In the genomic region with DNA sequence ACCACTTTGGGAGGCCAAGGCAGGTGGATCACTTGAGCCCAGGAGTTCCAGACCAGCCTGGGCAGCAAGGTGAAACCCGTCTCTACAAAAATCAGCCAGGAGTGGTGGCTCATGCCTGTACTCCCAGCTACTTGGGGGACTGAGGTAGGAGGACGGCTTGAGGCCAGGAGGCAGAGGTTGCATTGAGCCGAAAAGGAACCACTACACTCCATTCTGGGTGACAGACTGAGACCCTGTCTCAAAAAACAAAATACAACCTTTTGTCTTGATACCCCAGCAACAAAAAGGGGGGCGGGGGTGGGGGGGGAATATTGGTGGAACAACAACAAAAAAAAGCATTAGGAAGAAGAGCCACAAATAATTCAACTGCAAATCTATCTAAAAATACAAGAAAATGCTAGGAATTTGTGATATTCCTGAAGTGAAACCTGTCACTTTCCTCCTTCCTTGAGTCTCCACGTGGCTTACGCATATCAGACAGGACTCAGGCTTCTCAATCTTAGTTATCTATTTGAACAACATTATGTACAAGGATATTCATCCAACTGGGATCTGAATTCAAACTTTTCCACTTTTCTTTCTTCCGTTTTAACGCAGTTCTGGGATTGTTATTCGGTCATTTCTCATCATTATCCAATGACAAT, we compare ENCODE assay signal across 7 cellular contexts. TPM values are rescaled to one million over a fixed set of nuclear protein-coding genes. Genes with fewer than 3 reads are reported as not detected.
A peak's percentile ranks its signal among the peaks of the same experiment; 100 is the strongest.
DNase-seq lines count a peak whose midpoint lies in the region; ATAC-seq and TF ChIP-seq lines count a peak whose summit lies in the region.
"Had no signal": no experiment of that assay in that cellular context is flagged by ENCODE, and none has a peak within 500 bp of the region (broad histone marks: within the 10 kb centered on the region; RNA-seq: fewer than 3 reads in every experiment).

No MANE protein-coding gene starts in this region.

- H3K9ac ChIP-seq in DND-41 (ENCODE audit: low read depth, low read length) (peak overlapping the region; percentile 87), liver (ENCODE audit: low read depth in 1 of 2, low read length in 2 of 2) (peak overlapping the region; percentile 50 to 96)

- TF ChIP-seq CTCF in DND-41 (IDR thresholded peaks at IDR 0.05; ENCODE audit: borderline replicate concordance, extremely low read depth, low read length, poor library complexity, severe bottlenecking) (no peak), liver (IDR thresholded peaks at IDR 0.05; ENCODE audit: low read depth, low read length, missing input control) (no peak)

- peaks cover 7% of the 10 kb centered on the region; the same call in 1 of the 2 replicates for H3K36me3 ChIP-seq in DND-41 (ENCODE audit: insufficient read depth, low read length)
- peaks cover 0 to 3% (median under 1%) of the 10 kb centered on the region in 4 donors for H3K36me3 ChIP-seq in liver (ENCODE audit: control insufficient read depth in 4 of 4, insufficient read depth in 3 of 4, low read depth in 1 of 4, low read length in 3 of 4)

- no peak for ATAC-seq in DND-41 (ENCODE audit: insufficient read depth, low read depth)
- no peak for ATAC-seq in T-helper 17 cell
- ATAC-seq in GM21723 (IDR thresholded peaks at IDR 0.05; ENCODE audit: unreplicated experiment) = no peak

- H3K79me2 ChIP-seq in DND-41 (ENCODE audit: insufficient read depth, low read length) = peaks cover 57% of the 10 kb centered on the region

- H4K20me1 ChIP-seq in DND-41 (ENCODE audit: insufficient read depth, low read length) = no peaks in the 10 kb centered on the region

- H3K4me2 ChIP-seq in DND-41 (ENCODE audit: insufficient read depth, low read length) = peak overlapping the region; percentile 94

- no peaks in the 10 kb centered on the region for H3K9me3 ChIP-seq in DND-41 (ENCODE audit: insufficient read depth, low read length, severe bottlenecking)
- H3K9me3 ChIP-seq in T-helper 17 cell (ENCODE audit: control insufficient read depth, low read length, poor library complexity, severe bottlenecking) = no peaks in the 10 kb centered on the region
- no peaks in the 10 kb centered on the region for H3K9me3 ChIP-seq in liver (ENCODE audit: control insufficient read depth in 4 of 4, low read length in 3 of 4)

- peaks cover 34% of the 10 kb centered on the region for H3K4me1 Mint-ChIP-seq in T-helper 17 cell

- peak overlapping the region; percentile 96 for H3K4me3 Mint-ChIP-seq in T-helper 17 cell

- no peaks in the 10 kb centered on the region for H3K36me3 Mint-ChIP-seq in T-helper 17 cell (ENCODE audit: low read depth)

- H3K27ac ChIP-seq in DND-41 (ENCODE audit: low read length) = peak overlapping the region; percentile 95
- peak overlapping the region; percentile 98 to 99 for H3K27ac ChIP-seq in liver (ENCODE audit: low read depth in 1 of 2, low read length in 2 of 2)

- WGBS in liver = 32% methylated on average over 9 of the region's 9 CpGs

- no peak for TF ChIP-seq RAD21 in liver (IDR thresholded peaks at IDR 0.05)

- no peaks in the 10 kb centered on the region for H3K27me3 Mint-ChIP-seq in T-helper 17 cell

- H3K27me3 ChIP-seq in DND-41 (ENCODE audit: insufficient read depth, low read length, poor library complexity) = no peaks in the 10 kb centered on the region
- no peaks in the 10 kb centered on the region for H3K27me3 ChIP-seq in liver (ENCODE audit: control insufficient read depth in 4 of 4, insufficient read depth in 4 of 4, low read length in 3 of 4)

- peak overlapping the region; percentile 99 for H3K27ac Mint-ChIP-seq in T-helper 17 cell

- H3K4me1 ChIP-seq in DND-41 (ENCODE audit: insufficient read depth, low read length) = peaks cover 27% of the 10 kb centered on the region
- peaks cover 0 to 17% (median 2%) of the 10 kb centered on the region in 4 donors for H3K4me1 ChIP-seq in liver (ENCODE audit: control insufficient read depth in 4 of 4, insufficient read depth in 4 of 4, low read length in 3 of 4)

- H3K4me3 ChIP-seq in DND-41 (ENCODE audit: low read depth in 1 of 2, low read length in 2 of 2) (peak overlapping the region; percentile 69 to 79), liver (ENCODE audit: low read depth in 1 of 3, low read length in 3 of 3) (peak overlapping the region; percentile 62 to 92 (median 80))

- DNase-seq in DND-41 = no peak
- DNase-seq in T-helper 17 cell = no peak
- DNase-seq in medulla oblongata (ENCODE audit: extremely low spot score) = no peak
- no peak for DNase-seq in foreskin melanocyte

- H2AFZ ChIP-seq in DND-41 (ENCODE audit: low read depth, low read length) = peak overlapping the region; percentile 75

TF ChIP-seq in liver, 16 proteins besides CTCF, POLR2A, EP300 and RAD21:
- TF ChIP-seq YY1 (IDR thresholded peaks at IDR 0.05) (no peak), RXRA (IDR thresholded peaks at IDR 0.05) (no peak), FOXA1 (IDR thresholded peaks at IDR 0.05) (no peak), HNF4A (conservative IDR thresholded peaks at IDR 0.05) (no peak), MAX (IDR thresholded peaks at IDR 0.05) (no peak), FOXA2 (IDR thresholded peaks at IDR 0.05) (no peak), HNF4G (IDR thresholded peaks at IDR 0.05) (no peak)

RNA-seq across cellular contexts. Expression of gene R3HDM2, which starts 1.2 kb away (rescaled TPM):
- total RNA-seq in T-helper 17 cell (100 to 1,000 TPM; 101 to 115 TPM), liver (10 to 100 TPM in 1 of 2 donors, 1 to 10 TPM in 1; 7.4 to 28.9 TPM)
- 10 to 100 TPM; 11.2 to 19.0 TPM for polyA plus RNA-seq in liver

RNA-seq across cellular contexts. Expression of gene INHBC, which starts 5.0 kb away (rescaled TPM):
- total RNA-seq in T-helper 17 cell = not detected
- total RNA-seq in liver = 100 to 1,000 TPM in 1 of 2 donors, 1 to 10 TPM in 1; 2.8 to 102 TPM
- 100 to 1,000 TPM in 1 of 2 donors, 10 to 100 TPM in 1; 71.0 to 134 TPM for polyA plus RNA-seq in liver
- total RNA-seq: SK-MEL-5 had no signal

RNA-seq across cellular contexts. Expression of gene INHBE, which starts 25.5 kb away (rescaled TPM):
- total RNA-seq in T-helper 17 cell (not detected), liver (100 to 1,000 TPM in 1 of 2 donors, 10 to 100 TPM in 1; 17.6 to 181 TPM)
- 100 to 1,000 TPM in 1 of 2 donors, 10 to 100 TPM in 1; 82.5 to 137 TPM for polyA plus RNA-seq in liver

RNA-seq across cellular contexts. Expression of gene GLI1, which starts 30.0 kb away (rescaled TPM):
- under 1 TPM; 0.10 to 0.22 TPM for total RNA-seq in T-helper 17 cell
- total RNA-seq in liver = under 1 TPM; 0.09 to 0.25 TPM
- polyA plus RNA-seq in liver = under 1 TPM; 0.23 to 0.44 TPM

RNA-seq across cellular contexts. Expression of gene ARHGAP9, which starts 50.1 kb away (rescaled TPM):
- total RNA-seq in T-helper 17 cell (100 to 1,000 TPM; 225 to 295 TPM), liver (10 to 100 TPM in 1 of 2 donors, 1 to 10 TPM in 1; 7.7 to 12.0 TPM)
- 1 to 10 TPM; 3.0 to 6.5 TPM for polyA plus RNA-seq in liver
- total RNA-seq: SK-MEL-5 had no signal

Comparison
In these comparisons a context has a peak if more than half of its experiments do, and no peak if none do; other contexts are left out.
1. RNA of gene INHBE, which starts 25.5 kb away (total RNA-seq): 17.6 to 181 TPM in liver; not detected in T-helper 17 cell; every median in the first group is over 10 times any median in the second.